In the genomic region with DNA sequence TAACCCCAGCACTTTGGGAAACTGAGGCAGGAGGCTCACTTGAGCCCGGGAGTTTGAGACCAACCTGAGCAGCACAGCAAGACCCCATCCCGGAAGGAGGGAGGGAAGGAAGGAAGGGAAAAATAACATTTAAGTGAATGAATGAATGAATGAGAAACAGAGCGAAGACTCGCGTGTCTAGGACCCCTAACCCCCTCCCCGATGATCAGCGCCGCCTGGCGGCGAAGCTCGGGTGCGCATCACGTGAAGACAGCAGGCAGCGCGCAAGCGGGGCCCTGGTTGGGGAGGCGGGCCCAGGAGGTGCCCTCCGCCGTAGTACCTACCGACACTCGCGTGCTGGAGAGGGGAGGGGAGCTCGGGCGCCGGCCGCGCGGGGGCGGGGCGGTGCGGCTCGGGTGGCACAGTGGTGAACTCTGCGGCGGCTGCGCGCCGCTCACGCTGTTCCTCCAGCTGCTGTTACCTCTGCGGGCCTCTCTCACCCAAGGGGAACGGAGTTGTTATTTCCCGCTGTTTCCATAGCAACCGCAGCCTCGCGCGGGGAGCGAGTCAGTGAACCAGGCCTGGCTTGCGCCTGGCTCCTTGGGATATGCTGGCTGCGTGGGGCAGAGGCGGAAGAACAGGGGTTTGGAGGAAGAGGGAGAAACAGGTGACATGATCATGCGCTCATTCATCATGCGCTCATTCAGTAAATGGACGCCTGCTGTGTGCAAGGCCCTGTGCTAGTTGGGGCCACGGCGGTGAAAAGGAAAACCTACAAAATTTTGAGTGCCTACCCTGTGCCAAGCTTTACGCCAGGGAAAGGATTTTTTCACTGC, we compare ENCODE assay signal across 1 cellular context.
TF ChIP-seq lines count a peak whose summit lies in the region.

No MANE protein-coding gene starts in this region.

TF ChIP-seq in HEK293, 187 proteins besides CTCF, POLR2A, EP300 and RAD21 (continued from another document and continues in another):
- TF ChIP-seq, protein P1, sequence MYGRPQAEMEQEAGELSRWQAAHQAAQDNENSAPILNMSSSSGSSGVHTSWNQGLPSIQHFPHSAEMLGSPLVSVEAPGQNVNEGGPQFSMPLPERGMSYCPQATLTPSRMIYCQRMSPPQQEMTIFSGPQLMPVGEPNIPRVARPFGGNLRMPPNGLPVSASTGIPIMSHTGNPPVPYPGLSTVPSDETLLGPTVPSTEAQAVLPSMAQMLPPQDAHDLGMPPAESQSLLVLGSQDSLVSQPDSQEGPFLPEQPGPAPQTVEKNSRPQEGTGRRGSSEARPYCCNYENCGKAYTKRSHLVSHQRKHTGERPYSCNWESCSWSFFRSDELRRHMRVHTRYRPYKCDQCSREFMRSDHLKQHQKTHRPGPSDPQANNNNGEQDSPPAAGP (tag by site-specific recombination; IDR thresholded peaks at IDR 0.05): peak; percentile 45; the same call in 1 of the 2 replicates
- TF ChIP-seq ZNF785 (tag by site-specific recombination; IDR thresholded peaks at IDR 0.05): no peak
- peak; percentile 73 for TF ChIP-seq ZFHX2 (tag by site-specific recombination; conservative IDR thresholded peaks at IDR 0.05)
- TF ChIP-seq, protein P2, sequence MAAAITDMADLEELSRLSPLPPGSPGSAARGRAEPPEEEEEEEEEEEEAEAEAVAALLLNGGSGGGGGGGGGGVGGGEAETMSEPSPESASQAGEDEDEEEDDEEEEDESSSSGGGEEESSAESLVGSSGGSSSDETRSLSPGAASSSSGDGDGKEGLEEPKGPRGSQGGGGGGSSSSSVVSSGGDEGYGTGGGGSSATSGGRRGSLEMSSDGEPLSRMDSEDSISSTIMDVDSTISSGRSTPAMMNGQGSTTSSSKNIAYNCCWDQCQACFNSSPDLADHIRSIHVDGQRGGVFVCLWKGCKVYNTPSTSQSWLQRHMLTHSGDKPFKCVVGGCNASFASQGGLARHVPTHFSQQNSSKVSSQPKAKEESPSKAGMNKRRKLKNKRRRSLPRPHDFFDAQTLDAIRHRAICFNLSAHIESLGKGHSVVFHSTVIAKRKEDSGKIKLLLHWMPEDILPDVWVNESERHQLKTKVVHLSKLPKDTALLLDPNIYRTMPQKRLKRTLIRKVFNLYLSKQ (tag by site-specific recombination; IDR thresholded peaks at IDR 0.05; ENCODE audit: borderline replicate concordance): no peak
- no peak for TF ChIP-seq ZNF776 (tag by site-specific recombination; IDR thresholded peaks at IDR 0.05; ENCODE audit: borderline replicate concordance)
- no peak for TF ChIP-seq ZNF362 (tag by site-specific recombination; IDR thresholded peaks at IDR 0.05)
- no peak for TF ChIP-seq ZNF302 (tag by site-specific recombination; IDR thresholded peaks at IDR 0.05; ENCODE audit: low read depth)
- TF ChIP-seq, protein P3, sequence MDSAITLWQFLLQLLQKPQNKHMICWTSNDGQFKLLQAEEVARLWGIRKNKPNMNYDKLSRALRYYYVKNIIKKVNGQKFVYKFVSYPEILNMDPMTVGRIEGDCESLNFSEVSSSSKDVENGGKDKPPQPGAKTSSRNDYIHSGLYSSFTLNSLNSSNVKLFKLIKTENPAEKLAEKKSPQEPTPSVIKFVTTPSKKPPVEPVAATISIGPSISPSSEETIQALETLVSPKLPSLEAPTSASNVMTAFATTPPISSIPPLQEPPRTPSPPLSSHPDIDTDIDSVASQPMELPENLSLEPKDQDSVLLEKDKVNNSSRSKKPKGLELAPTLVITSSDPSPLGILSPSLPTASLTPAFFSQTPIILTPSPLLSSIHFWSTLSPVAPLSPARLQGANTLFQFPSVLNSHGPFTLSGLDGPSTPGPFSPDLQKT (IDR thresholded peaks at IDR 0.05; ENCODE audit: borderline replicate concordance, low read depth, low read length): no peak
- TF ChIP-seq, protein P4, sequence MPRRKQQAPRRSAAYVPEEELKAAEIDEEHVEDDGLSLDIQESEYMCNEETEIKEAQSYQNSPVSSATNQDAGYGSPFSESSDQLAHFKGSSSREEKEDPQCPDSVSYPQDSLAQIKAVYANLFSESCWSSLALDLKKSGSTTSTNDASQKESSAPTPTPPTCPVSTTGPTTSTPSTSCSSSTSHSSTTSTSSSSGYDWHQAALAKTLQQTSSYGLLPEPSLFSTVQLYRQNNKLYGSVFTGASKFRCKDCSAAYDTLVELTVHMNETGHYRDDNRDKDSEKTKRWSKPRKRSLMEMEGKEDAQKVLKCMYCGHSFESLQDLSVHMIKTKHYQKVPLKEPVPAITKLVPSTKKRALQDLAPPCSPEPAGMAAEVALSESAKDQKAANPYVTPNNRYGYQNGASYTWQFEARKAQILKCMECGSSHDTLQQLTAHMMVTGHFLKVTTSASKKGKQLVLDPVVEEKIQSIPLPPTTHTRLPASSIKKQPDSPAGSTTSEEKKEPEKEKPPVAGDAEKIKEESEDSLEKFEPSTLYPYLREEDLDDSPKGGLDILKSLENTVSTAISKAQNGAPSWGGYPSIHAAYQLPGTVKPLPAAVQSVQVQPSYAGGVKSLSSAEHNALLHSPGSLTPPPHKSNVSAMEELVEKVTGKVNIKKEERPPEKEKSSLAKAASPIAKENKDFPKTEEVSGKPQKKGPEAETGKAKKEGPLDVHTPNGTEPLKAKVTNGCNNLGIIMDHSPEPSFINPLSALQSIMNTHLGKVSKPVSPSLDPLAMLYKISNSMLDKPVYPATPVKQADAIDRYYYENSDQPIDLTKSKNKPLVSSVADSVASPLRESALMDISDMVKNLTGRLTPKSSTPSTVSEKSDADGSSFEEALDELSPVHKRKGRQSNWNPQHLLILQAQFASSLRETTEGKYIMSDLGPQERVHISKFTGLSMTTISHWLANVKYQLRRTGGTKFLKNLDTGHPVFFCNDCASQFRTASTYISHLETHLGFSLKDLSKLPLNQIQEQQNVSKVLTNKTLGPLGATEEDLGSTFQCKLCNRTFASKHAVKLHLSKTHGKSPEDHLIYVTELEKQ (tag by site-specific recombination; IDR thresholded peaks at IDR 0.05; ENCODE audit: borderline replicate concordance): peak; percentile 14; the same call in 1 of the 2 replicates
- TF ChIP-seq KLF8 (tag by site-specific recombination; IDR thresholded peaks at IDR 0.05): 0 out of 2 replicates have a peak, but pooled peaks have one; percentile 51
- TF ChIP-seq, protein P5, sequence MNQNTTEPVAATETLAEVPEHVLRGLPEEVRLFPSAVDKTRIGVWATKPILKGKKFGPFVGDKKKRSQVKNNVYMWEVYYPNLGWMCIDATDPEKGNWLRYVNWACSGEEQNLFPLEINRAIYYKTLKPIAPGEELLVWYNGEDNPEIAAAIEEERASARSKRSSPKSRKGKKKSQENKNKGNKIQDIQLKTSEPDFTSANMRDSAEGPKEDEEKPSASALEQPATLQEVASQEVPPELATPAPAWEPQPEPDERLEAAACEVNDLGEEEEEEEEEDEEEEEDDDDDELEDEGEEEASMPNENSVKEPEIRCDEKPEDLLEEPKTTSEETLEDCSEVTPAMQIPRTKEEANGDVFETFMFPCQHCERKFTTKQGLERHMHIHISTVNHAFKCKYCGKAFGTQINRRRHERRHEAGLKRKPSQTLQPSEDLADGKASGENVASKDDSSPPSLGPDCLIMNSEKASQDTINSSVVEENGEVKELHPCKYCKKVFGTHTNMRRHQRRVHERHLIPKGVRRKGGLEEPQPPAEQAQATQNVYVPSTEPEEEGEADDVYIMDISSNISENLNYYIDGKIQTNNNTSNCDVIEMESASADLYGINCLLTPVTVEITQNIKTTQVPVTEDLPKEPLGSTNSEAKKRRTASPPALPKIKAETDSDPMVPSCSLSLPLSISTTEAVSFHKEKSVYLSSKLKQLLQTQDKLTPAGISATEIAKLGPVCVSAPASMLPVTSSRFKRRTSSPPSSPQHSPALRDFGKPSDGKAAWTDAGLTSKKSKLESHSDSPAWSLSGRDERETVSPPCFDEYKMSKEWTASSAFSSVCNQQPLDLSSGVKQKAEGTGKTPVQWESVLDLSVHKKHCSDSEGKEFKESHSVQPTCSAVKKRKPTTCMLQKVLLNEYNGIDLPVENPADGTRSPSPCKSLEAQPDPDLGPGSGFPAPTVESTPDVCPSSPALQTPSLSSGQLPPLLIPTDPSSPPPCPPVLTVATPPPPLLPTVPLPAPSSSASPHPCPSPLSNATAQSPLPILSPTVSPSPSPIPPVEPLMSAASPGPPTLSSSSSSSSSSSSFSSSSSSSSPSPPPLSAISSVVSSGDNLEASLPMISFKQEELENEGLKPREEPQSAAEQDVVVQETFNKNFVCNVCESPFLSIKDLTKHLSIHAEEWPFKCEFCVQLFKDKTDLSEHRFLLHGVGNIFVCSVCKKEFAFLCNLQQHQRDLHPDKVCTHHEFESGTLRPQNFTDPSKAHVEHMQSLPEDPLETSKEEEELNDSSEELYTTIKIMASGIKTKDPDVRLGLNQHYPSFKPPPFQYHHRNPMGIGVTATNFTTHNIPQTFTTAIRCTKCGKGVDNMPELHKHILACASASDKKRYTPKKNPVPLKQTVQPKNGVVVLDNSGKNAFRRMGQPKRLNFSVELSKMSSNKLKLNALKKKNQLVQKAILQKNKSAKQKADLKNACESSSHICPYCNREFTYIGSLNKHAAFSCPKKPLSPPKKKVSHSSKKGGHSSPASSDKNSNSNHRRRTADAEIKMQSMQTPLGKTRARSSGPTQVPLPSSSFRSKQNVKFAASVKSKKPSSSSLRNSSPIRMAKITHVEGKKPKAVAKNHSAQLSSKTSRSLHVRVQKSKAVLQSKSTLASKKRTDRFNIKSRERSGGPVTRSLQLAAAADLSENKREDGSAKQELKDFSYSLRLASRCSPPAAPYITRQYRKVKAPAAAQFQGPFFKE (tag by site-specific recombination; IDR thresholded peaks at IDR 0.05; ENCODE audit: borderline replicate concordance): no peak
- no peak for TF ChIP-seq ZNF449 (tag by site-specific recombination; IDR thresholded peaks at IDR 0.05)
- TF ChIP-seq ZNF311 (tag by site-specific recombination; IDR thresholded peaks at IDR 0.05; ENCODE audit: borderline replicate concordance): no peak
- TF ChIP-seq, protein P6, sequence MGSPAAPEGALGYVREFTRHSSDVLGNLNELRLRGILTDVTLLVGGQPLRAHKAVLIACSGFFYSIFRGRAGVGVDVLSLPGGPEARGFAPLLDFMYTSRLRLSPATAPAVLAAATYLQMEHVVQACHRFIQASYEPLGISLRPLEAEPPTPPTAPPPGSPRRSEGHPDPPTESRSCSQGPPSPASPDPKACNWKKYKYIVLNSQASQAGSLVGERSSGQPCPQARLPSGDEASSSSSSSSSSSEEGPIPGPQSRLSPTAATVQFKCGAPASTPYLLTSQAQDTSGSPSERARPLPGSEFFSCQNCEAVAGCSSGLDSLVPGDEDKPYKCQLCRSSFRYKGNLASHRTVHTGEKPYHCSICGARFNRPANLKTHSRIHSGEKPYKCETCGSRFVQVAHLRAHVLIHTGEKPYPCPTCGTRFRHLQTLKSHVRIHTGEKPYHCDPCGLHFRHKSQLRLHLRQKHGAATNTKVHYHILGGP (tag by site-specific recombination; IDR thresholded peaks at IDR 0.05): no peak
- no peak for TF ChIP-seq ZNF239 (tag by site-specific recombination; IDR thresholded peaks at IDR 0.05)
- TF ChIP-seq KLF7 (tag by site-specific recombination; IDR thresholded peaks at IDR 0.05; ENCODE audit: borderline replicate concordance): peak; percentile 18; the same call in 1 of the 2 replicates
- peak; percentile 66 for TF ChIP-seq ZBTB21 (tag by site-specific recombination; IDR thresholded peaks at IDR 0.05)
- TF ChIP-seq ZNF146 (tag by site-specific recombination; IDR thresholded peaks at IDR 0.05): no peak
- TF ChIP-seq WT1 (tag by site-specific recombination; IDR thresholded peaks at IDR 0.05): peak; percentile 62; the same call in 1 of the 2 replicates
- peak; percentile 64; the same call in 1 of the 2 replicates for TF ChIP-seq GLIS1 (tag by site-specific recombination; IDR thresholded peaks at IDR 0.05)
- TF ChIP-seq ZNF791 (tag by site-specific recombination; IDR thresholded peaks at IDR 0.05): no peak
- TF ChIP-seq, protein P7, sequence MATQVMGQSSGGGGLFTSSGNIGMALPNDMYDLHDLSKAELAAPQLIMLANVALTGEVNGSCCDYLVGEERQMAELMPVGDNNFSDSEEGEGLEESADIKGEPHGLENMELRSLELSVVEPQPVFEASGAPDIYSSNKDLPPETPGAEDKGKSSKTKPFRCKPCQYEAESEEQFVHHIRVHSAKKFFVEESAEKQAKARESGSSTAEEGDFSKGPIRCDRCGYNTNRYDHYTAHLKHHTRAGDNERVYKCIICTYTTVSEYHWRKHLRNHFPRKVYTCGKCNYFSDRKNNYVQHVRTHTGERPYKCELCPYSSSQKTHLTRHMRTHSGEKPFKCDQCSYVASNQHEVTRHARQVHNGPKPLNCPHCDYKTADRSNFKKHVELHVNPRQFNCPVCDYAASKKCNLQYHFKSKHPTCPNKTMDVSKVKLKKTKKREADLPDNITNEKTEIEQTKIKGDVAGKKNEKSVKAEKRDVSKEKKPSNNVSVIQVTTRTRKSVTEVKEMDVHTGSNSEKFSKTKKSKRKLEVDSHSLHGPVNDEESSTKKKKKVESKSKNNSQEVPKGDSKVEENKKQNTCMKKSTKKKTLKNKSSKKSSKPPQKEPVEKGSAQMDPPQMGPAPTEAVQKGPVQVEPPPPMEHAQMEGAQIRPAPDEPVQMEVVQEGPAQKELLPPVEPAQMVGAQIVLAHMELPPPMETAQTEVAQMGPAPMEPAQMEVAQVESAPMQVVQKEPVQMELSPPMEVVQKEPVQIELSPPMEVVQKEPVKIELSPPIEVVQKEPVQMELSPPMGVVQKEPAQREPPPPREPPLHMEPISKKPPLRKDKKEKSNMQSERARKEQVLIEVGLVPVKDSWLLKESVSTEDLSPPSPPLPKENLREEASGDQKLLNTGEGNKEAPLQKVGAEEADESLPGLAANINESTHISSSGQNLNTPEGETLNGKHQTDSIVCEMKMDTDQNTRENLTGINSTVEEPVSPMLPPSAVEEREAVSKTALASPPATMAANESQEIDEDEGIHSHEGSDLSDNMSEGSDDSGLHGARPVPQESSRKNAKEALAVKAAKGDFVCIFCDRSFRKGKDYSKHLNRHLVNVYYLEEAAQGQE (tag by site-specific recombination; IDR thresholded peaks at IDR 0.05): 0 out of 2 replicates have a peak, but pooled peaks have one; percentile 5
